Comparison of ENCODE assay signal across 1 cellular context in the genomic region with DNA sequence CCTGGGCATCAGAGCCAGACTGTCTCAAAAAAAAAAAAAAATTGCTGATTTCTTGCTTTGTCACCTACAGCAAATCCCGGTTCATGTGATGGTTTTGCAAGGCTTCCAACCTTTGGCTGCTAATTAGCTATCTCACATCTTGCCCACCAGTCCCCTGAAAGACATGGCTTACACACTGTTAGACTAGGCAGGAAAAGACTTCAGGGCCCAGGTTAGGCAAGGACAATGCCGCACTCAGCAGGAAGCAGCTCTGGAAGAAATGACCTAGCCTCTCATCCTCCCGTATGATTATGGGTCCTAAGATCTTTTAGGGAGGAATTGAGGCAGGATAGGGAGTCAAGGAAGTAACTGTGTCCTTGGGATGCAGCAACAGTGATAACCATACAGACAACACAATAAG.
TF ChIP-seq lines count a peak whose summit lies in the region.

No MANE protein-coding gene starts in this region.

TF ChIP-seq in GM23338, 12 proteins besides CTCF, POLR2A, EP300 and RAD21 (continued from another document):
- TF ChIP-seq, protein P1, sequence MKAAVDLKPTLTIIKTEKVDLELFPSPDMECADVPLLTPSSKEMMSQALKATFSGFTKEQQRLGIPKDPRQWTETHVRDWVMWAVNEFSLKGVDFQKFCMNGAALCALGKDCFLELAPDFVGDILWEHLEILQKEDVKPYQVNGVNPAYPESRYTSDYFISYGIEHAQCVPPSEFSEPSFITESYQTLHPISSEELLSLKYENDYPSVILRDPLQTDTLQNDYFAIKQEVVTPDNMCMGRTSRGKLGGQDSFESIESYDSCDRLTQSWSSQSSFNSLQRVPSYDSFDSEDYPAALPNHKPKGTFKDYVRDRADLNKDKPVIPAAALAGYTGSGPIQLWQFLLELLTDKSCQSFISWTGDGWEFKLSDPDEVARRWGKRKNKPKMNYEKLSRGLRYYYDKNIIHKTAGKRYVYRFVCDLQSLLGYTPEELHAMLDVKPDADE (IDR thresholded peaks at IDR 0.05), result no peak
